In the genomic region with DNA sequence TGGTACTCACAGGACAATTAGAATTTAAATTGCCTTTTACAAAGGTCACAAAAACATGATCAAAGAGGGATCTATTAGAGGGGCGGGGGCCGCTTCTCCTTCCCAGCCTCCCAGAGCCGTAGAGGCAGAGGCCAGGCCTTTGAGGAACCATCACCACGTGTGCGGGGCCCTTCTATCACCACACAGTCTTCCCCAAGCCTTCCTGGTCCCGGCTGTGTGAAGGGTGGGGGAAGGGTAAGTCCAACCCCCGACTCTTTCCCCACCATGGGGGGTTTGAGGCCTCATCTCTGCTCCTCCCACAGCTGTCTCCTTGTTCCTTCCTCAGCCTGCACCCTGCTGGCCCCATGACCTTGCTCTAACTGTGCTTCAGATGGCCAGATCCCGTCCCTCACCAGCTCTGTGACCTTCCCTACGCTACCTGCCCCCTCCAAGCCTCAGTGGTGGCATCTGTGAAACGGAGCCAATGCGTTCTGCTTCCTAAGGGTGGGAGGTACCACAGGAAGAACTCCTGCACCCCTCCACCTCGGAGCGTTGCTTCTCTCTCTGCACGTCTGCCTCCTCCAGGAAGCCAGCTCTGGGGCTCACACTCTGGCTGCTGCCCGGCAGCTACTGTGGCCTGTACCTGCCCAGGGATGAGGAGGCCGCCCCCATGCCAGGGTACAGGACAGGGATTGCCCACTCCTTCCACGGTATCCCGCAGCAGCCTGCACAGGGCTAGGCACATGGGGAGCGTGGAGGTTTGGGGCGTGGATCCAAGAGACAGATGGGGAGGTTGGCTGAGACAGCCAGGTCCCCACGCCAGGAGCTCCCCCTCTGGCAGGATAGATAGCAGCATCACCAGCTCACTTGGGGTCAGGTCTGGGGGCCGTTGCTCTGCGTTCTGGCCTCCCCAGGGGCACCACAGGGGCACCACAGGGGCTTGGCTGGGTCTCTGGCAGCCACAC, we compare ENCODE assay signal across 1 cellular context.
TF ChIP-seq lines count a peak whose summit lies in the region.

No MANE protein-coding gene starts in this region.

TF ChIP-seq in GM12878, 131 proteins besides CTCF, POLR2A, EP300 and RAD21 (continued from another document):
- TF ChIP-seq, protein P1, sequence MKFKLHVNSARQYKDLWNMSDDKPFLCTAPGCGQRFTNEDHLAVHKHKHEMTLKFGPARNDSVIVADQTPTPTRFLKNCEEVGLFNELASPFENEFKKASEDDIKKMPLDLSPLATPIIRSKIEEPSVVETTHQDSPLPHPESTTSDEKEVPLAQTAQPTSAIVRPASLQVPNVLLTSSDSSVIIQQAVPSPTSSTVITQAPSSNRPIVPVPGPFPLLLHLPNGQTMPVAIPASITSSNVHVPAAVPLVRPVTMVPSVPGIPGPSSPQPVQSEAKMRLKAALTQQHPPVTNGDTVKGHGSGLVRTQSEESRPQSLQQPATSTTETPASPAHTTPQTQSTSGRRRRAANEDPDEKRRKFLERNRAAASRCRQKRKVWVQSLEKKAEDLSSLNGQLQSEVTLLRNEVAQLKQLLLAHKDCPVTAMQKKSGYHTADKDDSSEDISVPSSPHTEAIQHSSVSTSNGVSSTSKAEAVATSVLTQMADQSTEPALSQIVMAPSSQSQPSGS (IDR thresholded peaks at IDR 0.05; ENCODE audit: low read length), result no peak
- no peak for TF ChIP-seq STAT3 (IDR thresholded peaks at IDR 0.05; ENCODE audit: low read depth, low read length)
